ENCODE assay signal across 8 cellular contexts in the genomic region with DNA sequence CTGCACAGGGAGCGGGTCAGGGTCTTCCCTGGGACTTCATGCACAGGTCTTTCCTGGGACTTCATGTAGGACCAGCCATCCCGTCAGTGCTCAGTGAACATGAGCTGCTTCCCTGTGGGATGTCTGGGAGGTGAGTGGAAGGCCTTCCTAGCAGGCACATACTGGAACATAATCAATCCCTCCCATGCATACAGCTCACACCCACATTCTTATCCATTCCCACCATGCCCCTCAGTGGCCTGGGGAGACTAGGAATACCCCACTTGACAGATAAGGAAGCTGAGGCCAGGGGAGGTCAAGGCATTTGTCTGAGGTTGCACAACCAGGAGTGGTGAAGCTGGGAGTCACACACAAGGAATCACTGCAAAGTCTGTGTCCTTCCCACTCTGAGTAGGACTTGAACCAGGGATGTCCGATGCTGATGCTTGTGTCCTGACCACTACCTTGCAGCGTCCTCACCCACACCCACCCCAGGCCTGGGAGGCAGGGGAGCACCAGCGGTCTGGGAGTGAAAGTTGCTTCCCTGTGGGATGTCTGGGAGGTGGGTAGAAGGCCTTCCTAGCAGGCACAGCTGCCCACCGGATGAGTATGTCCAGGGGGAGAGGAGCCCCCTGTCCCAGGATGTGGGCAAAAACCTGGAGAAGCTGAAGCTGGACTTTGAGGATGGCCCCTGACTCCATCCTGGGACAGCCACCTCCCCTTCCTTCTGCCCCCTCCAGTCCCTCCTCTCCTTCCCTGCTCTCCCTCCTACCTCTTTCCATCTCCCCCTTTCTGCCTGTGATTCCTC. TPM values are rescaled to one million over a fixed set of nuclear protein-coding genes. Genes with fewer than 3 reads are reported as not detected.
DNase-seq lines count a peak whose midpoint lies in the region; ATAC-seq, FAIRE-seq and TF ChIP-seq lines count a peak whose summit lies in the region.

No MANE protein-coding gene starts in this region.

- H3K4me1 ChIP-seq in A549 (peaks cover 33% of the 10 kb centered on the region), muscle layer of colon (ENCODE audit: insufficient read depth, low read length) (peaks cover 48% of the 10 kb centered on the region)

- no peaks in the 10 kb centered on the region for H3K36me3 ChIP-seq in muscle layer of colon (ENCODE audit: insufficient read depth, low read length)

- H3K4me3 ChIP-seq in A549 (no peak overlapping the region), HL-60 (replicated peaks; ENCODE audit: insufficient read depth, low read length) (peak overlapping the region; percentile 75), muscle layer of colon (ENCODE audit: low read depth in 1 of 2, low read length in 2 of 2) (peak overlapping the region; percentile 83 to 86)

- DNase-seq in A549 (ENCODE audit: low read depth in 1 of 2, low spot score in 1 of 2) = no peak
- DNase-seq in HL-60 (ENCODE audit: low read depth in 1 of 2, low spot score in 1 of 2) = peak in 1 of 2 experiments; percentile 61
- DNase-seq in caudate nucleus (lab: John Stamatoyannopoulos, UW) = no peak
- no peak for DNase-seq in COLO829 (ENCODE audit: low spot score)
- DNase-seq in NK-92 (lab: John Stamatoyannopoulos, UW; ENCODE audit: unreplicated experiment) = no peak
- DNase-seq in NCI-H69 (lab: John Stamatoyannopoulos, UW) = no peak
- no peak for DNase-seq in nucleus accumbens (lab: John Stamatoyannopoulos, UW)

- peak overlapping the region in 1 of 2 experiments; percentile 89; a peak in 3 of 6 replicates for H3K27ac ChIP-seq in A549
- no peak overlapping the region; the same call in 1 of the 2 replicates for H3K27ac ChIP-seq in HL-60 (replicated peaks)
- peak overlapping the region; percentile 38 for H3K27ac ChIP-seq in caudate nucleus (ENCODE audit: low read depth, low read length)
- H3K27ac ChIP-seq in muscle layer of colon (ENCODE audit: low read depth, low read length) = peak overlapping the region; percentile 93

- POLR2A ChIA-PET in A549 (lab: Yijun Ruan, JAX) = no interaction called here

- CTCF ChIA-PET in A549 (lab: Yijun Ruan, JAX) = interaction anchor here (1.2 to 4.8 kb wide), 2 partner anchors 8 to 23 kb away, joined by 3 to 23 read pairs; no protein-coding TSS in a partner anchor

- no peak for TF ChIP-seq CTCF in A549 (IDR thresholded peaks at IDR 0.05)
- TF ChIP-seq CTCF in HL-60 (IDR thresholded peaks at IDR 0.05; ENCODE audit: insufficient read depth, low read length) = no peak

- peak; percentile 3 to 15; a peak in 1 of 6 replicates for ATAC-seq in A549

- no peak for TF ChIP-seq EP300 in A549 (IDR thresholded peaks at IDR 0.05)

- H3K27me3 ChIP-seq in HL-60 (ENCODE audit: insufficient read depth, poor library complexity, severe bottlenecking) (no peaks in the 10 kb centered on the region), muscle layer of colon (ENCODE audit: control insufficient read depth in 1 of 2, insufficient read depth in 2 of 2, low read length in 2 of 2) (no peaks in the 10 kb centered on the region)

- TF ChIP-seq RAD21 in A549 (conservative IDR thresholded peaks at IDR 0.05 in 1 of 2, IDR thresholded peaks at IDR 0.05 in 1 of 2) = no peak

- H3K9me3 ChIP-seq in A549 = no peaks in the 10 kb centered on the region
- H3K9me3 ChIP-seq in muscle layer of colon (ENCODE audit: low read length) = no peaks in the 10 kb centered on the region

- 87% methylated on average over 6 of the region's 6 CpGs for WGBS in A549 (ENCODE audit: missing lambda C conversion rate)

- no peak for FAIRE-seq in A549 (lab: Jason Lieb, UNC)

- peak overlapping the region; percentile 66 for H3K9ac ChIP-seq in muscle layer of colon (ENCODE audit: low read length)

- peak overlapping the region; percentile 87 for H3K4me2 ChIP-seq in A549

- no peak for TF ChIP-seq POLR2A in A549 (IDR thresholded peaks at IDR 0.05; ENCODE audit: low read length)

TF ChIP-seq in A549, 52 proteins besides CTCF, POLR2A, EP300 and RAD21:
- TF ChIP-seq, protein P1, sequence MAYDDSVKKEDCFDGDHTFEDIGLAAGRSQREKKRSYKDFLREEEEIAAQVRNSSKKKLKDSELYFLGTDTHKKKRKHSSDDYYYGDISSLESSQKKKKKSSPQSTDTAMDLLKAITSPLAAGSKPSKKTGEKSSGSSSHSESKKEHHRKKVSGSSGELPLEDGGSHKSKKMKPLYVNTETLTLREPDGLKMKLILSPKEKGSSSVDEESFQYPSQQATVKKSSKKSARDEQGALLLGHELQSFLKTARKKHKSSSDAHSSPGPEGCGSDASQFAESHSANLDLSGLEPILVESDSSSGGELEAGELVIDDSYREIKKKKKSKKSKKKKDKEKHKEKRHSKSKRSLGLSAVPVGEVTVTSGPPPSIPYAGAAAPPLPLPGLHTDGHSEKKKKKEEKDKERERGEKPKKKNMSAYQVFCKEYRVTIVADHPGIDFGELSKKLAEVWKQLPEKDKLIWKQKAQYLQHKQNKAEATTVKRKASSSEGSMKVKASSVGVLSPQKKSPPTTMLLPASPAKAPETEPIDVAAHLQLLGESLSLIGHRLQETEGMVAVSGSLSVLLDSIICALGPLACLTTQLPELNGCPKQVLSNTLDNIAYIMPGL (CRISPR knock-in tag; IDR thresholded peaks at IDR 0.05; ENCODE audit: borderline replicate concordance) = no peak
- no peak for TF ChIP-seq MAFK (IDR thresholded peaks at IDR 0.05; ENCODE audit: partially characterized antibody)
- TF ChIP-seq NFE2L2 (conservative IDR thresholded peaks at IDR 0.05; ENCODE audit: low read length) = no peak
- TF ChIP-seq NR3C1 (IDR thresholded peaks at IDR 0.05) = no peak
- no peak for TF ChIP-seq NPAS2 (CRISPR knock-in tag; IDR thresholded peaks at IDR 0.05; ENCODE audit: borderline replicate concordance)
- TF ChIP-seq, protein P2, sequence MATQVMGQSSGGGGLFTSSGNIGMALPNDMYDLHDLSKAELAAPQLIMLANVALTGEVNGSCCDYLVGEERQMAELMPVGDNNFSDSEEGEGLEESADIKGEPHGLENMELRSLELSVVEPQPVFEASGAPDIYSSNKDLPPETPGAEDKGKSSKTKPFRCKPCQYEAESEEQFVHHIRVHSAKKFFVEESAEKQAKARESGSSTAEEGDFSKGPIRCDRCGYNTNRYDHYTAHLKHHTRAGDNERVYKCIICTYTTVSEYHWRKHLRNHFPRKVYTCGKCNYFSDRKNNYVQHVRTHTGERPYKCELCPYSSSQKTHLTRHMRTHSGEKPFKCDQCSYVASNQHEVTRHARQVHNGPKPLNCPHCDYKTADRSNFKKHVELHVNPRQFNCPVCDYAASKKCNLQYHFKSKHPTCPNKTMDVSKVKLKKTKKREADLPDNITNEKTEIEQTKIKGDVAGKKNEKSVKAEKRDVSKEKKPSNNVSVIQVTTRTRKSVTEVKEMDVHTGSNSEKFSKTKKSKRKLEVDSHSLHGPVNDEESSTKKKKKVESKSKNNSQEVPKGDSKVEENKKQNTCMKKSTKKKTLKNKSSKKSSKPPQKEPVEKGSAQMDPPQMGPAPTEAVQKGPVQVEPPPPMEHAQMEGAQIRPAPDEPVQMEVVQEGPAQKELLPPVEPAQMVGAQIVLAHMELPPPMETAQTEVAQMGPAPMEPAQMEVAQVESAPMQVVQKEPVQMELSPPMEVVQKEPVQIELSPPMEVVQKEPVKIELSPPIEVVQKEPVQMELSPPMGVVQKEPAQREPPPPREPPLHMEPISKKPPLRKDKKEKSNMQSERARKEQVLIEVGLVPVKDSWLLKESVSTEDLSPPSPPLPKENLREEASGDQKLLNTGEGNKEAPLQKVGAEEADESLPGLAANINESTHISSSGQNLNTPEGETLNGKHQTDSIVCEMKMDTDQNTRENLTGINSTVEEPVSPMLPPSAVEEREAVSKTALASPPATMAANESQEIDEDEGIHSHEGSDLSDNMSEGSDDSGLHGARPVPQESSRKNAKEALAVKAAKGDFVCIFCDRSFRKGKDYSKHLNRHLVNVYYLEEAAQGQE (IDR thresholded peaks at IDR 0.05) = no peak
- TF ChIP-seq, protein P3, sequence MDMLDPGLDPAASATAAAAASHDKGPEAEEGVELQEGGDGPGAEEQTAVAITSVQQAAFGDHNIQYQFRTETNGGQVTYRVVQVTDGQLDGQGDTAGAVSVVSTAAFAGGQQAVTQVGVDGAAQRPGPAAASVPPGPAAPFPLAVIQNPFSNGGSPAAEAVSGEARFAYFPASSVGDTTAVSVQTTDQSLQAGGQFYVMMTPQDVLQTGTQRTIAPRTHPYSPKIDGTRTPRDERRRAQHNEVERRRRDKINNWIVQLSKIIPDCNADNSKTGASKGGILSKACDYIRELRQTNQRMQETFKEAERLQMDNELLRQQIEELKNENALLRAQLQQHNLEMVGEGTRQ (IDR thresholded peaks at IDR 0.05) = no peak

RNA-seq across cellular contexts. Expression of a gene that starts 1.0 kb away (rescaled TPM):
- 2.5 and 2.6 TPM in 2 replicates for polyA plus RNA-seq in A549 (2011; rRNA removed)
- 2.0 and 2.9 TPM in 2 replicates for polyA plus RNA-seq in A549 (2012; cell fraction: cytosol; rRNA removed)
- polyA plus RNA-seq in A549 (2012; cell fraction: nucleus; rRNA removed) = 12.0 and 12.8 TPM in 2 replicates
- polyA plus RNA-seq in A549 (2017; fragmentation: RNase III; extraction: RNeasy Plus Mini Kit Qiagen cat#74134 plus additional on column Dnase treatment) = 3.4 to 3.6 TPM (median 3.5 TPM) in 3 replicates
- 8.2 and 9.3 TPM in 2 replicates for polyA minus RNA-seq in A549 (2011; rRNA and poly(A)+ RNA removed)

RNA-seq across cellular contexts. Expression of a gene that starts 26.6 kb away (rescaled TPM):
- polyA plus RNA-seq in A549 (2011; rRNA removed) (not detected in 2 replicates), A549 (2017; fragmentation: RNase III; extraction: RNeasy Plus Mini Kit Qiagen cat#74134 plus additional on column Dnase treatment) (not detected in 3 replicates)
- not detected in 2 replicates for polyA plus RNA-seq in A549 (2012; cell fraction: cytosol; rRNA removed)
- not detected in 2 replicates for polyA plus RNA-seq in A549 (2012; cell fraction: nucleus; rRNA removed)
- not detected in 2 replicates for polyA minus RNA-seq in A549 (2011; rRNA and poly(A)+ RNA removed)

RNA-seq across cellular contexts. Expression of a gene that starts 56.4 kb away (rescaled TPM):
- polyA plus RNA-seq in A549 (2011; rRNA removed) (140 and 182 TPM in 2 replicates), A549 (2017; fragmentation: RNase III; extraction: RNeasy Plus Mini Kit Qiagen cat#74134 plus additional on column Dnase treatment) (58.7 to 65.8 TPM (median 63.4 TPM) in 3 replicates)
- 41.0 and 54.6 TPM in 2 replicates for polyA plus RNA-seq in A549 (2012; cell fraction: cytosol; rRNA removed)
- 60.1 and 65.0 TPM in 2 replicates for polyA plus RNA-seq in A549 (2012; cell fraction: nucleus; rRNA removed)
- 205 and 225 TPM in 2 replicates for polyA minus RNA-seq in A549 (2011; rRNA and poly(A)+ RNA removed)
